ENCODE assay signal across 8 cellular contexts in the genomic region with DNA sequence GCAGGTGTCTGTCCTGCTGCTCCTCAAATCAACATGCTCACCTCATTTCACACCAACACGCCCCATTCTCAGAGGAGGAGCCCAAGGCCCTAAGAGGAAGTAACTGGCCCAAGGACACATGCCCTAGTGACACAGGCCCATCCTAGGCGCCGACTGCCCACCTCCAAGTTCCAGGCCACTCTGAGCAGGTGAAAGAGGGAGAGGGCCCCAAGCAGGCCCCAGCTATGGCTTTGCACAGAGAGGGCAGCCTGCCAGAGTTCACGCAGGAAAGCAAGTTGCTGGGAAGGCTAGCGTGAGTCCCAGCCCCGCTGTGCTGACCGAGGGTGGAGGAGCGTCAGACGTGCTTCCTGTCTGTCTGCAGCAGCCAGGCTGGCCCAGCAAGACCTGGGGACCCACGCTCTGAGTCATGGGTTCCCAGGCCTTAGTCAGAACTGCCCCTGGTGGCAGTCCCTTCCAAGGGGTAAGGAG. TPM values are rescaled to one million over a fixed set of nuclear protein-coding genes. Genes with fewer than 3 reads are reported as not detected.
DNase-seq lines count a peak whose midpoint lies in the region; ATAC-seq and TF ChIP-seq lines count a peak whose summit lies in the region.
"Not testable (repeated sequence)": the region's sequence is repeated elsewhere in the genome, so short reads cannot be mapped to it uniquely, and the experiment has no call there.

No MANE protein-coding gene starts in this region.

- DNase-seq in HCEC 1CT (peak; percentile 0), KBM-7 (peak; percentile 35), coronary artery (ENCODE audit: low spot score) (peak; percentile 40), iris pigment epithelial cell (ENCODE audit: low read depth) (peak; percentile 46), mesenteric fat pad (ENCODE audit: low spot score) (peak; percentile 47)
- DNase-seq in activated CD8-positive, alpha-beta memory T cell treated with anti-CD3 and anti-CD28 coated beads for 24 hours, result peak; percentile 33

- H3K27me3 ChIP-seq in BLaER1 treated with 17β-estradiol and CSF1 and Interleukin-3, amounts not matched to agents 10 nM and 100 nM, result not testable (repeated sequence)

- peak; percentile 70 for ATAC-seq in stimulated activated memory B cell treated with anti-CD40 and anti-IgM and Interleukin-4, amounts not matched to agents 10 μg/mL and 1 μg/mL and 100 μg/mL, for 72 hours

- H3K9me3 Mint-ChIP-seq in stimulated activated memory B cell treated with anti-CD40 and anti-IgM and Interleukin-4, amounts not matched to agents 10 μg/mL and 1 μg/mL and 100 μg/mL, for 72 hours, result not testable (repeated sequence)

- peak overlapping the region in 6 of 11 experiments; percentile 12 to 48 (median 28); a peak in 6 of 22 replicates for H3K4me2 ChIP-seq in BLaER1 treated with 17β-estradiol and CSF1 and Interleukin-3, amounts not matched to agents 10 nM and 100 nM

- not testable (repeated sequence) for H3K4me1 Mint-ChIP-seq in stimulated activated memory B cell treated with anti-CD40 and anti-IgM and Interleukin-4, amounts not matched to agents 10 μg/mL and 1 μg/mL and 100 μg/mL, for 72 hours

- H3K27ac Mint-ChIP-seq in stimulated activated memory B cell treated with anti-CD40 and anti-IgM and Interleukin-4, amounts not matched to agents 10 μg/mL and 1 μg/mL and 100 μg/mL, for 72 hours, result not testable (repeated sequence)

- H3K4me3 Mint-ChIP-seq in stimulated activated memory B cell treated with anti-CD40 and anti-IgM and Interleukin-4, amounts not matched to agents 10 μg/mL and 1 μg/mL and 100 μg/mL, for 72 hours, result not testable (repeated sequence)

- H4K20me1 ChIP-seq in BLaER1 treated with 17β-estradiol and CSF1 and Interleukin-3, amounts not matched to agents 10 nM and 100 nM, result not testable (repeated sequence)

- H3K9me3 ChIP-seq in BLaER1 treated with 17β-estradiol and CSF1 and Interleukin-3, amounts not matched to agents 10 nM and 100 nM (replicated peaks in 1 of 11), result not testable (repeated sequence)

- not testable (repeated sequence) for H3K36me3 Mint-ChIP-seq in stimulated activated memory B cell treated with anti-CD40 and anti-IgM and Interleukin-4, amounts not matched to agents 10 μg/mL and 1 μg/mL and 100 μg/mL, for 72 hours

- H3K4me1 ChIP-seq in BLaER1 treated with 17β-estradiol and CSF1 and Interleukin-3, amounts not matched to agents 10 nM and 100 nM, result peaks cover 12 to 46% (median 29%) of the 10 kb centered on the region in 10 experiments; a peak in 17 of 20 replicates

- H3K27me3 Mint-ChIP-seq in stimulated activated memory B cell treated with anti-CD40 and anti-IgM and Interleukin-4, amounts not matched to agents 10 μg/mL and 1 μg/mL and 100 μg/mL, for 72 hours, result not testable (repeated sequence)

- in situ Hi-C loops in KBM-7 (cut with MboI; ENCODE audit: low pct_unique_long_range_greater_than_20kb, low sequenced_read_pairs), result not testable (repeated sequence)

- H3K9ac ChIP-seq in BLaER1 treated with 17β-estradiol and CSF1 and Interleukin-3, amounts not matched to agents 10 nM and 100 nM, result not testable (repeated sequence)

- not testable (repeated sequence) for TF ChIP-seq CTCF in coronary artery (IDR thresholded peaks at IDR 0.05)

- not testable (repeated sequence) for H3K36me3 ChIP-seq in BLaER1 treated with 17β-estradiol and CSF1 and Interleukin-3, amounts not matched to agents 10 nM and 100 nM

- H3K4me3 ChIP-seq in BLaER1 treated with 17β-estradiol and CSF1 and Interleukin-3, amounts not matched to agents 10 nM and 100 nM; coronary artery: not testable (repeated sequence)

- not testable (repeated sequence) for H3K27ac ChIP-seq in BLaER1 treated with 17β-estradiol and CSF1 and Interleukin-3, amounts not matched to agents 10 nM and 100 nM; coronary artery

RNA-seq across cellular contexts. Expression of gene GOLGA6L10, which starts 13.1 kb away (rescaled TPM):
- total RNA-seq in mesenteric fat pad, result 0.77 TPM
